1 cellular context compared by ENCODE assay signal in the genomic region with DNA sequence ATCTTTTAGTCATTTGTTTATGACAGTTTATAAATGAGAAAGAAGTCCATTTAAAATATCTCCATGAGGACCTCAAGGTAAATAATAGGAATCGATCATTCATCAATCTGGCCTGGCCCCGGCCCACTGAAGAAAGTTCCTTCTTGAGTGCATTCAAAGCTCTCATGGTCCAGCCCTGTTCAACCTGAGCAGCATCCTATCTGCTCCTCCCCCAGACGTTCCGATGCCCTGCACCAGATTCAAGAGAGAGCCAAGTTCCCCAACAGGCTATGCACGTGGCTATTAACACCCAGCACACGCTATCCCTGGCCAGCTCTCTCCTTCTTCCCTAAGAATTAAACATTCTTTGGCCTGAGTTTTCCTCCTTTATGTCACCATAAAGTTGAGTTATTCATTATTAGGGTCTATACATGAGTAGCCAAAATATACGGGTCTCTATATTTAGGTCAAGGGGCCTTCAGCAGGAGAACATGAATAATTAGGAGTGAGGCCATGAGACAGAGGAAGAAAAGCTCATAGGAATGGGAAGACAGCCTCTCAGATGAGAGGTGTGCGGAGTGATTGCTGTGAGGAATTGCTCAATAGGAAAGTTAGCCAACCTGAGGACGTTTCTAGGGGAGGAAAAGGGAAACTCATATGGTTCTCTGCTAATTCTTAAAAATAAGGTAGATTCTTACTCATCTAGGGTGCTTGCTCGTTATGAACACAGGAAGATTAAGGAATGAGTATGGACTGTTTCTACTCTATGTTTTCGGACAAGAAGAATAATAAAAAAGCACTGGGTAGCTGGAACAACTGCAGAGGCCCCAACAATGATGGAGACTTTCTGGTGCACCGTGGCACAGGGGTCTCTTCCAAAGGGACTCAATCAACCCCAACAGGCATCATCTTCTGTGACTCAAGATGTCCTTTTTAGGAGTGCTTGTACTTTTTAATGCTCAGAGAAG.
TF ChIP-seq lines count a peak whose summit lies in the region.

No MANE protein-coding gene starts in this region.

TF ChIP-seq in GM12878, 131 proteins besides CTCF, POLR2A, EP300 and RAD21 (continued from another document):
- TF ChIP-seq CREB1 (IDR thresholded peaks at IDR 0.05; ENCODE audit: low read depth) (no peak), CHD2 (IDR thresholded peaks at IDR 0.05; ENCODE audit: borderline replicate concordance, low read depth, low read length) (no peak), ZNF622 (IDR thresholded peaks at IDR 0.05) (no peak), SIN3A (IDR thresholded peaks at IDR 0.05; ENCODE audit: low read depth, low read length) (no peak)
- TF ChIP-seq, protein P1, sequence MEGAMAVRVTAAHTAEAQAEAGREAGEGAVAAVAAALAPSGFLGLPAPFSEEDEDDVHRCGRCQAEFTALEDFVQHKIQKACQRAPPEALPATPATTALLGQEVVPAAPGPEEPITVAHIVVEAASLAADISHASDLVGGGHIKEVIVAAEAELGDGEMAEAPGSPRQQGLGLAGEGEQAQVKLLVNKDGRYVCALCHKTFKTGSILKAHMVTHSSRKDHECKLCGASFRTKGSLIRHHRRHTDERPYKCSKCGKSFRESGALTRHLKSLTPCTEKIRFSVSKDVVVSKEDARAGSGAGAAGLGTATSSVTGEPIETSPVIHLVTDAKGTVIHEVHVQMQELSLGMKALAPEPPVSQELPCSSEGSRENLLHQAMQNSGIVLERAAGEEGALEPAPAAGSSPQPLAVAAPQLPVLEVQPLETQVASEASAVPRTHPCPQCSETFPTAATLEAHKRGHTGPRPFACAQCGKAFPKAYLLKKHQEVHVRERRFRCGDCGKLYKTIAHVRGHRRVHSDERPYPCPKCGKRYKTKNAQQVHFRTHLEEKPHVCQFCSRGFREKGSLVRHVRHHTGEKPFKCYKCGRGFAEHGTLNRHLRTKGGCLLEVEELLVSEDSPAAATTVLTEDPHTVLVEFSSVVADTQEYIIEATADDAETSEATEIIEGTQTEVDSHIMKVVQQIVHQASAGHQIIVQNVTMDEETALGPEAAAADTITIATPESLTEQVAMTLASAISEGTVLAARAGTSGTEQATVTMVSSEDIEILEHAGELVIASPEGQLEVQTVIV (IDR thresholded peaks at IDR 0.05; ENCODE audit: borderline replicate concordance, partially characterized antibody) = no peak
